15 cellular contexts compared by ENCODE assay signal in the genomic region with DNA sequence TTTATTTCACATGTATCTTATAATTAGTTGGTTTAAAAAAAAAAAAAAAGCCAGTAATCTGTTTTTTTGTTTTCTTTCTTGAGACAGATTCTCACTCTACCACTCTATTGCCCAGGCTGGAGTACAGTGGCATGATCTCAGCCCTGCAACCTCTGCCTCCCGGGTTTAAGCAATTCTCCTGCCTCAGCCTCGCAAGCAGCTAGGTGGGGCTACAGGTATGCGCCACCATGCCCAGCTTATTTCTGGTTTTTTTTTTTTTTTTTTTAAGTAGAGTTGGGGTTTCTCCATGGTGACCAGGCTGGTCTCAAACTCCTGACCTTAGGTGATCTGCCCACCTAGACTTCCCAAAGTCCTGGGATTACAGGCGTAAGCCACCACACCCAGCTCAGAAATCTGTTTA. TPM values are rescaled to one million over a fixed set of nuclear protein-coding genes. Genes with fewer than 3 reads are reported as not detected.
DNase-seq lines count a peak whose midpoint lies in the region; ATAC-seq and TF ChIP-seq lines count a peak whose summit lies in the region.
"Had no signal": no experiment of that assay in that cellular context is flagged by ENCODE, and none has a peak within 500 bp of the region (broad histone marks: within the 10 kb centered on the region; RNA-seq: fewer than 3 reads in every experiment).

No MANE protein-coding gene starts in this region.

- DNase-seq in activated naive CD4-positive, alpha-beta T cell treated with anti-CD3 and anti-CD28 coated beads for 36 hours = peak; percentile 12
- DNase-seq in activated naive CD4-positive, alpha-beta T cell treated with anti-CD3 and anti-CD28 coated beads, Interleukin-2, amount 50 U/mL, for 16 hours = no peak
- DNase-seq in endodermal cell (peak; percentile 56), WERI-Rb-1 (no peak)
- no peak for DNase-seq in activated CD8-positive, alpha-beta memory T cell treated with anti-CD3 and anti-CD28 coated beads, Interleukin-2, amount 50 U/mL, for 48 hours
- DNase-seq: KBM-7, NCI-H1436, NCI-H2029, NCI-H524, OCI-M1, RPMI8226 had no signal

- intact Hi-C loops in activated naive CD4-positive, alpha-beta T cell treated with anti-CD3 and anti-CD28 coated beads for 36 hours (cut with micrococcal nuclease) = loop anchor here (5.0 kb wide), 1 partner anchor 299 kb away; no protein-coding TSS in a partner anchor

- peaks cover 17% of the 10 kb centered on the region for H3K27me3 Mint-ChIP-seq in activated naive CD4-positive, alpha-beta T cell treated with anti-CD3 and anti-CD28 coated beads for 36 hours (ENCODE audit: low read depth)
- H3K27me3 Mint-ChIP-seq in endodermal cell (ENCODE audit: insufficient read depth) = peaks cover 6% of the 10 kb centered on the region

- no peak overlapping the region for H3K9ac ChIP-seq in OCI-LY3 (ENCODE audit: low read length)
- H3K9ac ChIP-seq in endodermal cell (ENCODE audit: extremely low read depth, low read length, poor library complexity, severe bottlenecking) = no peak overlapping the region
- H3K9ac ChIP-seq: BLaER1 treated with 17β-estradiol and CSF1 and Interleukin-3, amounts not matched to agents 10 nM and 100 nM had no signal

- no peaks in the 10 kb centered on the region for H3K79me2 ChIP-seq in OCI-LY3 (ENCODE audit: low read length)

- H3K4me1 Mint-ChIP-seq in activated naive CD4-positive, alpha-beta T cell treated with anti-CD3 and anti-CD28 coated beads for 36 hours (ENCODE audit: low read depth) = peaks cover 4% of the 10 kb centered on the region
- no peaks in the 10 kb centered on the region for H3K4me1 Mint-ChIP-seq in endodermal cell

- H3K4me3 Mint-ChIP-seq in activated naive CD4-positive, alpha-beta T cell treated with anti-CD3 and anti-CD28 coated beads for 36 hours = no peak overlapping the region
- H3K4me3 Mint-ChIP-seq in endodermal cell = no peak overlapping the region

- H3K4me3 ChIP-seq in OCI-LY3 (ENCODE audit: low read length) (peak overlapping the region; percentile 23; the same call in 1 of the 2 replicates), endodermal cell (ENCODE audit: low read length) (no peak overlapping the region), WERI-Rb-1 (ENCODE audit: low read depth, low read length) (no peak overlapping the region)
- H3K4me3 ChIP-seq: BLaER1 treated with 17β-estradiol and CSF1 and Interleukin-3, amounts not matched to agents 10 nM and 100 nM had no signal

- no peak overlapping the region for H2AFZ ChIP-seq in OCI-LY3 (ENCODE audit: low read depth, low read length)

- 0 out of 2 replicates have a peak, but pooled peaks cover 6% of the 10 kb centered on the region for H3K9me3 ChIP-seq in OCI-LY3 (ENCODE audit: insufficient read depth, low read length)
- H3K9me3 ChIP-seq in endodermal cell (ENCODE audit: control insufficient read depth, low read length) = no peaks in the 10 kb centered on the region
- H3K9me3 ChIP-seq in WERI-Rb-1 (ENCODE audit: severe bottlenecking) = no peaks in the 10 kb centered on the region

- H3K4me1 ChIP-seq in OCI-LY3 (ENCODE audit: low read length) (peaks cover 22% of the 10 kb centered on the region), endodermal cell (ENCODE audit: control insufficient read depth, insufficient read depth, low read length) (no peaks in the 10 kb centered on the region)

- 90 to 92% methylated on average over 2 to 4 of the region's 4 CpGs for WGBS in endodermal cell (ENCODE audit: insufficient coverage in 1 of 2, insufficient read length in 1 of 2), 2 experiments

- no peak for ATAC-seq in GM18517 (IDR thresholded peaks at IDR 0.05; ENCODE audit: unreplicated experiment)
- no peak for ATAC-seq in HG03175 (IDR thresholded peaks at IDR 0.05; ENCODE audit: unreplicated experiment)

- H3K36me3 ChIP-seq in OCI-LY3 (replicated peaks; ENCODE audit: low read depth, low read length) = no peaks in the 10 kb centered on the region
- no peaks in the 10 kb centered on the region for H3K36me3 ChIP-seq in endodermal cell (ENCODE audit: control insufficient read depth, insufficient read depth, low read length)
- H3K36me3 ChIP-seq in WERI-Rb-1 = no peaks in the 10 kb centered on the region
- H3K36me3 ChIP-seq: BLaER1 treated with 17β-estradiol and CSF1 and Interleukin-3, amounts not matched to agents 10 nM and 100 nM had no signal

- no peaks in the 10 kb centered on the region for H4K20me1 ChIP-seq in OCI-LY3 (ENCODE audit: insufficient read depth, low read length)
- H4K20me1 ChIP-seq: BLaER1 treated with 17β-estradiol and CSF1 and Interleukin-3, amounts not matched to agents 10 nM and 100 nM had no signal

- H3K27me3 ChIP-seq in OCI-LY3 (ENCODE audit: low read depth, low read length) (no peaks in the 10 kb centered on the region), endodermal cell (ENCODE audit: control insufficient read depth, insufficient read depth, low read length, poor library complexity, severe bottlenecking) (no peaks in the 10 kb centered on the region), WERI-Rb-1 (ENCODE audit: insufficient read depth, low read depth, severe bottlenecking) (no peaks in the 10 kb centered on the region)
- H3K27me3 ChIP-seq: BLaER1 treated with 17β-estradiol and CSF1 and Interleukin-3, amounts not matched to agents 10 nM and 100 nM had no signal

- no peak overlapping the region for H3K27ac ChIP-seq in OCI-LY3 (ENCODE audit: low read length)
- H3K27ac ChIP-seq in endodermal cell (ENCODE audit: low read depth, low read length) = no peak overlapping the region
- H3K27ac ChIP-seq in WERI-Rb-1 = no peak overlapping the region
- H3K27ac ChIP-seq: BLaER1 treated with 17β-estradiol and CSF1 and Interleukin-3, amounts not matched to agents 10 nM and 100 nM had no signal

- H3K36me3 Mint-ChIP-seq in activated naive CD4-positive, alpha-beta T cell treated with anti-CD3 and anti-CD28 coated beads for 36 hours (ENCODE audit: low read depth) = no peaks in the 10 kb centered on the region
- H3K36me3 Mint-ChIP-seq in endodermal cell (ENCODE audit: low read depth) = no peaks in the 10 kb centered on the region

- H3K4me2 ChIP-seq in OCI-LY3 (ENCODE audit: low read length) = peak overlapping the region; percentile 50
- H3K4me2 ChIP-seq: BLaER1 treated with 17β-estradiol and CSF1 and Interleukin-3, amounts not matched to agents 10 nM and 100 nM had no signal

- H3K27ac Mint-ChIP-seq in activated naive CD4-positive, alpha-beta T cell treated with anti-CD3 and anti-CD28 coated beads for 36 hours = no peak overlapping the region
- no peak overlapping the region for H3K27ac Mint-ChIP-seq in endodermal cell

- CTCF ChIA-PET in activated naive CD4-positive, alpha-beta T cell treated with anti-CD3 and anti-CD28 coated beads for 36 hours (lab: Charles Lee) = interaction anchor here (0.6 to 0.7 kb wide), 4 partner anchors 62 to 339 kb away, joined by 3 to 6 read pairs (median 3); no protein-coding TSS in a partner anchor

- TF ChIP-seq CTCF in OCI-LY3 (IDR thresholded peaks at IDR 0.05; ENCODE audit: low read depth, low read length) (peak; percentile 52), endodermal cell (conservative IDR thresholded peaks at IDR 0.05) (peak; percentile 64), WERI-Rb-1 (IDR thresholded peaks at IDR 0.05; ENCODE audit: low read depth, low read length) (no peak)

- H3K9me3 Mint-ChIP-seq in activated naive CD4-positive, alpha-beta T cell treated with anti-CD3 and anti-CD28 coated beads for 36 hours = peaks cover 6% of the 10 kb centered on the region
- H3K9me3 Mint-ChIP-seq in endodermal cell = no peaks in the 10 kb centered on the region

RNA-seq across cellular contexts. Expression of gene CAPZA2, which starts 34.1 kb away (rescaled TPM):
- 100 to 1,000 TPM; 127 to 164 TPM for total RNA-seq in activated naive CD4-positive, alpha-beta T cell treated with anti-CD3 and anti-CD28 coated beads for 36 hours
- 100 to 1,000 TPM; 127 to 133 TPM for total RNA-seq in endodermal cell
- 88.2 TPM for polyA plus RNA-seq in endodermal cell (2013, experiment 1 of 2)
- polyA plus RNA-seq in endodermal cell (2013, experiment 2 of 2) = 92.9 TPM

Comparison
In these comparisons a context has a peak if more than half of its experiments do, and no peak if none do; other contexts are left out.
1. DNase-seq: peak in activated naive CD4-positive, alpha-beta T cell treated with anti-CD3 and anti-CD28 coated beads for 36 hours (single experiment) and endodermal cell (single experiment); none in activated naive CD4-positive, alpha-beta T cell treated with anti-CD3 and anti-CD28 coated beads, Interleukin-2, amount 50 U/mL, for 16 hours (single experiment), WERI-Rb-1 (single experiment) and activated CD8-positive, alpha-beta memory T cell treated with anti-CD3 and anti-CD28 coated beads, Interleukin-2, amount 50 U/mL, for 48 hours (single experiment).